ENCODE assay signal across 8 cellular contexts in the genomic region with DNA sequence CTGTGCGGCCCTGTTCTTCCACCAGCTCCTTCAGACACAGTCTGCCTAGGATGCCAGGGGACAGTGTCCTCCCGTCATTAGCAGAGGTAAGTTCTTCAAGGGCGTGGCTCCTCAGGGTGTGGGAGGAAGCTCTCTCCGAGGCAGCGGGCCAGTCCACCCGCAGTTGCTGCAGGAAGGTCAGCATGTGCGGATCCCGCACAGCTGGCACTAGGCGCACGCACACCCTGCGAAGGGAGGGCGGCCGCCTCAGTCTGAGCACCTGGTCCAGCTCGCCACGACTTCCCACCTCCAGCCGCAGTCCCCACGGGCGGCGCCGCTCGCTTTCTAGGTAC. TPM values are rescaled to one million over a fixed set of nuclear protein-coding genes. Genes with fewer than 3 reads are reported as not detected.
DNase-seq lines count a peak whose midpoint lies in the region; ATAC-seq and TF ChIP-seq lines count a peak whose summit lies in the region.

No MANE protein-coding gene starts in this region.

- 17% methylated on average over 2 of the region's 21 CpGs for WGBS in right lobe of liver (ENCODE audit: insufficient coverage, low coverage, low lambda C conversion rate, missing lambda C conversion rate)

- H3K9me3 ChIP-seq in right lobe of liver, result no peaks in the 10 kb centered on the region
- H3K9me3 ChIP-seq in upper lobe of right lung, result no peaks in the 10 kb centered on the region

- no peak for ATAC-seq in right lobe of liver
- no peak for ATAC-seq in upper lobe of right lung
- no peak for ATAC-seq in GM21528 (IDR thresholded peaks at IDR 0.05; ENCODE audit: low FRiP score, unreplicated experiment)
- ATAC-seq in HG03571 (IDR thresholded peaks at IDR 0.05; ENCODE audit: unreplicated experiment), result no peak

- no peaks in the 10 kb centered on the region for H3K9me3 Mint-ChIP-seq in activated naive CD8-positive, alpha-beta T cell (ENCODE audit: low read depth)

- no peak overlapping the region for H3K27ac Mint-ChIP-seq in activated naive CD8-positive, alpha-beta T cell

- H3K4me1 ChIP-seq in right lobe of liver, result peaks cover 0 to 24% (median 8%) of the 10 kb centered on the region in 4 donors
- H3K4me1 ChIP-seq in upper lobe of right lung, result peaks cover 25% of the 10 kb centered on the region

- H3K4me3 ChIP-seq in HFF-Myc (replicated peaks; ENCODE audit: low read depth, low read length) (peak overlapping the region; percentile 72), right lobe of liver (peak overlapping the region; percentile 88 to 91 (median 89)), upper lobe of right lung (peak overlapping the region; percentile 67)

- intact Hi-C loops in right lobe of liver (cut with DNase I) (no loop called here), upper lobe of right lung (cut with DNase I) (no loop called here)

- TF ChIP-seq CTCF in 22Rv1 (IDR thresholded peaks at IDR 0.05) (no peak), HFF-Myc (IDR thresholded peaks at IDR 0.05; ENCODE audit: low read depth, low read length, missing control alignments) (no peak), right lobe of liver (IDR thresholded peaks at IDR 0.05) (no peak), upper lobe of right lung (IDR thresholded peaks at IDR 0.05) (no peak)

- H3K27me3 ChIP-seq in right lobe of liver (no peaks in the 10 kb centered on the region), upper lobe of right lung (no peaks in the 10 kb centered on the region)

- H3K27ac ChIP-seq in 22Rv1, result peak overlapping the region; percentile 98
- H3K27ac ChIP-seq in right lobe of liver, result peak overlapping the region in 1 of 3 donors; percentile 65
- H3K27ac ChIP-seq in upper lobe of right lung, result peak overlapping the region; percentile 80

- peaks cover 20% of the 10 kb centered on the region for H3K4me1 Mint-ChIP-seq in activated naive CD8-positive, alpha-beta T cell (ENCODE audit: low read depth)

- H3K4me3 Mint-ChIP-seq in activated naive CD8-positive, alpha-beta T cell, result peak overlapping the region; percentile 98

- no peaks in the 10 kb centered on the region for H3K27me3 Mint-ChIP-seq in activated naive CD8-positive, alpha-beta T cell

- H3K36me3 Mint-ChIP-seq in activated naive CD8-positive, alpha-beta T cell, result no peaks in the 10 kb centered on the region

- TF ChIP-seq POLR2A in right lobe of liver (IDR thresholded peaks at IDR 0.05), result no peak

- H3K36me3 ChIP-seq in right lobe of liver (peaks cover 0 to 23% (median 10%) of the 10 kb centered on the region in 4 donors), upper lobe of right lung (peaks cover 29% of the 10 kb centered on the region)

- DNase-seq in HFF-Myc (ENCODE audit: extremely low read depth, low read depth), result no peak
- peak in 1 of 3 donors; percentile 55 for DNase-seq in right lobe of liver
- no peak for DNase-seq in upper lobe of right lung
- DNase-seq in medulla oblongata (ENCODE audit: extremely low spot score), result no peak

RNA-seq across cellular contexts. Expression of a gene that starts 0.8 kb away (rescaled TPM):
- total RNA-seq in right lobe of liver (10 to 100 TPM in 2 of 6 experiments, 1 to 10 TPM in 4; 7.5 to 17.0 (median 8.1) TPM), upper lobe of right lung (19.0 TPM)

RNA-seq across cellular contexts. Expression of a gene that starts 4.3 kb away (rescaled TPM):
- total RNA-seq in right lobe of liver, result 100 to 1,000 TPM in 1 of 6 experiments, 10 to 100 TPM in 5; 39.2 to 100 (median 44.8) TPM
- total RNA-seq in upper lobe of right lung, result 77.6 TPM

RNA-seq across cellular contexts. Expression of a gene that starts 10.4 kb away (rescaled TPM):
- total RNA-seq in right lobe of liver (10 to 100 TPM; 35.7 to 72.9 (median 65.4) TPM), upper lobe of right lung (172 TPM)

RNA-seq across cellular contexts. Expression of a gene that starts 11.6 kb away (rescaled TPM):
- total RNA-seq in right lobe of liver (10 to 100 TPM; 32.0 to 57.3 (median 39.0) TPM), upper lobe of right lung (107 TPM)

RNA-seq across cellular contexts. Expression of a gene that starts 27.6 kb away (rescaled TPM):
- total RNA-seq in right lobe of liver (10 to 100 TPM in 5 of 6 experiments, 1 to 10 TPM in 1; 7.7 to 19.2 (median 11.1) TPM), upper lobe of right lung (38.0 TPM)
